9 cellular contexts compared by ENCODE assay signal in genomic region chr1:226403522-226404034, GRCh38. TPM values are rescaled to one million over a fixed set of nuclear protein-coding genes. Genes with fewer than 3 reads are reported as not detected.
DNase-seq lines count a peak whose midpoint lies in the region; ATAC-seq and TF ChIP-seq lines count a peak whose summit lies in the region.
"Had no signal": no experiment of that assay in that cellular context is flagged by ENCODE, and none has a peak within 500 bp of the region (broad histone marks: within the 10 kb centered on the region; RNA-seq: fewer than 3 reads in every experiment).

No MANE protein-coding gene starts in this region.

- intact Hi-C loops in activated CD4-positive, alpha-beta T cell treated with anti-CD3 and anti-CD28 coated beads for 36 hours (cut with DNase I, micrococcal nuclease), result loop anchor here in 1 of 2 experiments (10.0 kb wide), 1 partner anchor 1761 kb away; the partner anchor contains the start of gene IBA57

- H3K27me3 ChIP-seq in MG63, result no peaks in the 10 kb centered on the region

- H3K27ac ChIP-seq in cingulate gyrus (ENCODE audit: low read depth, low read length), result peak overlapping the region; percentile 73

- no peak overlapping the region for H3K4me3 ChIP-seq in MG63

- POLR2A ChIA-PET in activated CD4-positive, alpha-beta T cell treated with anti-CD3 and anti-CD28 coated beads for 36 hours (lab: Charles Lee), result interaction anchor here (1.1 kb wide), 1 partner anchor 66 kb away, joined by 4 read pairs; no protein-coding TSS in a partner anchor

- no peak overlapping the region for H3K27ac Mint-ChIP-seq in activated CD4-positive, alpha-beta T cell treated with anti-CD3 and anti-CD28 coated beads for 36 hours
- H3K27ac Mint-ChIP-seq: dendritic cell treated with granulocyte-macrophage colony-stimulating factor and Interleukin-4, amounts not matched to agents 40 ng/mL and 50 ng/mL, for 4 days had no signal

- in situ Hi-C loops in GM13976 (cut with MboI; ENCODE audit: low sequenced_read_pairs, unreplicated experiment), result no loop called here

- CTCF ChIA-PET in activated CD4-positive, alpha-beta T cell treated with anti-CD3 and anti-CD28 coated beads for 36 hours (lab: Charles Lee), result interaction anchor here (0.7 to 1.0 kb wide), 2 partner anchors 13 to 41 kb away, joined by 3 to 5 read pairs; no protein-coding TSS in a partner anchor

- ATAC-seq in activated CD4-positive, alpha-beta T cell treated with anti-CD3 and anti-CD28 coated beads for 36 hours, result no peak
- ATAC-seq in HG03520 (IDR thresholded peaks at IDR 0.05; ENCODE audit: unreplicated experiment), result no peak

- H3K36me3 ChIP-seq in MG63, result peaks cover 54% of the 10 kb centered on the region

- peak; percentile 29 for DNase-seq in activated CD4-positive, alpha-beta T cell treated with anti-CD3 and anti-CD28 coated beads for 36 hours
- no peak for DNase-seq in activated CD4-positive, alpha-beta T cell treated with anti-CD3 and anti-CD28 coated beads, Interleukin-2, amount 50 U/mL, for 1 hour
- DNase-seq in MG63 (peak; percentile 34), pons (ENCODE audit: low spot score) (peak; percentile 74), GM13976 (ENCODE audit: low spot score) (no peak)
- no peak for DNase-seq in stimulated activated CD4-positive, alpha-beta T cell treated with anti-CD3 and anti-CD28 coated beads, Interleukin-15, amount 100 ng/mL, for 24 hours

- no peaks in the 10 kb centered on the region for H3K9me3 Mint-ChIP-seq in activated CD4-positive, alpha-beta T cell treated with anti-CD3 and anti-CD28 coated beads for 36 hours (ENCODE audit: low read depth)
- H3K9me3 Mint-ChIP-seq: dendritic cell treated with granulocyte-macrophage colony-stimulating factor and Interleukin-4, amounts not matched to agents 40 ng/mL and 50 ng/mL, for 4 days had no signal

- H3K4me3 Mint-ChIP-seq in activated CD4-positive, alpha-beta T cell treated with anti-CD3 and anti-CD28 coated beads for 36 hours, result no peak overlapping the region
- H3K4me3 Mint-ChIP-seq: dendritic cell treated with granulocyte-macrophage colony-stimulating factor and Interleukin-4, amounts not matched to agents 40 ng/mL and 50 ng/mL, for 4 days had no signal

- H3K36me3 Mint-ChIP-seq in activated CD4-positive, alpha-beta T cell treated with anti-CD3 and anti-CD28 coated beads for 36 hours (ENCODE audit: low read depth), result peaks cover 44% of the 10 kb centered on the region

- no peaks in the 10 kb centered on the region for H3K27me3 Mint-ChIP-seq in activated CD4-positive, alpha-beta T cell treated with anti-CD3 and anti-CD28 coated beads for 36 hours
- H3K27me3 Mint-ChIP-seq: dendritic cell treated with granulocyte-macrophage colony-stimulating factor and Interleukin-4, amounts not matched to agents 40 ng/mL and 50 ng/mL, for 4 days had no signal

- H3K9me3 ChIP-seq in MG63, result no peaks in the 10 kb centered on the region

- TF ChIP-seq CTCF in GM13976 (IDR thresholded peaks at IDR 0.05; ENCODE audit: borderline replicate concordance, control extremely low read depth, extremely low read depth, insufficient read depth, missing control alignments), result no peak

- H3K4me1 Mint-ChIP-seq in activated CD4-positive, alpha-beta T cell treated with anti-CD3 and anti-CD28 coated beads for 36 hours, result peaks cover 58% of the 10 kb centered on the region

RNA-seq across cellular contexts. Expression of gene PARP1, which starts 4.3 kb away (rescaled TPM):
- 100 to 1,000 TPM; 237 to 242 TPM for total RNA-seq in activated CD4-positive, alpha-beta T cell treated with anti-CD3 and anti-CD28 coated beads for 36 hours
- total RNA-seq in MG63 (2014; rRNA removed; shearing (Covaris generic); ENCODE audit: low replicate concordance), result 180 and 241 TPM in 2 replicates

Comparison
In these comparisons a context has a peak if more than half of its experiments do, and no peak if none do; other contexts are left out.
1. DNase-seq: peak in activated CD4-positive, alpha-beta T cell treated with anti-CD3 and anti-CD28 coated beads for 36 hours (single experiment), MG63 (single experiment) and pons (single experiment); none in activated CD4-positive, alpha-beta T cell treated with anti-CD3 and anti-CD28 coated beads, Interleukin-2, amount 50 U/mL, for 1 hour (single experiment), stimulated activated CD4-positive, alpha-beta T cell treated with anti-CD3 and anti-CD28 coated beads, Interleukin-15, amount 100 ng/mL, for 24 hours (single experiment) and GM13976 (single experiment).